8 cellular contexts compared by ENCODE assay signal in genomic region chr7:148697256-148697841, GRCh38. TPM values are rescaled to one million over a fixed set of nuclear protein-coding genes. Genes with fewer than 3 reads are reported as not detected.
DNase-seq lines count a peak whose midpoint lies in the region; ATAC-seq and TF ChIP-seq lines count a peak whose summit lies in the region.

No MANE protein-coding gene starts in this region.

- DNase-seq in GM03348 (ENCODE audit: low spot score) (peak; percentile 64), mammary epithelial cell (no peak), LoVo (ENCODE audit: low spot score) (no peak)
- DNase-seq in T-helper 2 cell treated with Interferon-gamma antibody and Interleukin-4, amounts not matched to agents 5 μg/mL and 100 μg/mL, for 36 hours (ENCODE audit: low spot score), result peak; percentile 65
- peak; percentile 12 for DNase-seq in stimulated activated CD8-positive, alpha-beta memory T cell treated with anti-CD3 and anti-CD28 coated beads, Interleukin-12 subunit alpha, Interleukin-12 subunit beta, amount 100 ng/mL, for 4 hours (ENCODE audit: low read depth)

- H3K4me1 ChIP-seq in mammary epithelial cell (ENCODE audit: insufficient read depth, low read length) (peaks cover 38% of the 10 kb centered on the region), liver (ENCODE audit: control insufficient read depth in 4 of 4, insufficient read depth in 4 of 4, low read length in 3 of 4) (peaks cover 0 to 25% (median 19%) of the 10 kb centered on the region in 4 donors)

- ATAC-seq in HG02884 (IDR thresholded peaks at IDR 0.05; ENCODE audit: unreplicated experiment), result no peak
- ATAC-seq in HG03108 (IDR thresholded peaks at IDR 0.05; ENCODE audit: unreplicated experiment), result no peak

- H4K20me1 ChIP-seq in mammary epithelial cell (ENCODE audit: insufficient read depth, low read length), result peaks cover 3% of the 10 kb centered on the region

- WGBS in mammary epithelial cell (ENCODE audit: low coverage, missing lambda C conversion rate), result 33% methylated on average over 12 of the region's 13 CpGs
- 59% methylated on average over 13 of the region's 13 CpGs for WGBS in liver

- no peak for TF ChIP-seq CTCF in mammary epithelial cell (conservative IDR thresholded peaks at IDR 0.05 in 1 of 2, IDR thresholded peaks at IDR 0.05 in 1 of 2; ENCODE audit: extremely low read depth in 1 of 2, insufficient read depth in 1 of 2, low read depth in 1 of 2, low read length in 2 of 2)
- no peak for TF ChIP-seq CTCF in liver (IDR thresholded peaks at IDR 0.05; ENCODE audit: low read depth, low read length, missing input control)

- H3K4me3 ChIP-seq in mammary epithelial cell (replicated peaks in 1 of 3; ENCODE audit: insufficient read depth in 1 of 3, low read depth in 2 of 3, low read length in 3 of 3), result peak overlapping the region; percentile 49 to 85 (median 79)
- peak overlapping the region in 2 of 3 donors; percentile 51 to 98 for H3K4me3 ChIP-seq in liver (ENCODE audit: low read depth in 1 of 3, low read length in 3 of 3)

- intact Hi-C loops in mammary epithelial cell (cut with micrococcal nuclease), result loop anchor here (5.0 kb wide), 2 partner anchors 245 to 265 kb away; no protein-coding TSS in a partner anchor

- H3K27ac Mint-ChIP-seq in T-helper 2 cell treated with Interferon-gamma antibody and Interleukin-4, amounts not matched to agents 5 μg/mL and 100 μg/mL, for 36 hours, result peak overlapping the region; percentile 88

- dilution Hi-C loops in mammary epithelial cell (cut with HindIII; ENCODE audit: low sequenced_read_pairs), result no loop called here

- no peaks in the 10 kb centered on the region for H3K9me3 Mint-ChIP-seq in T-helper 2 cell treated with Interferon-gamma antibody and Interleukin-4, amounts not matched to agents 5 μg/mL and 100 μg/mL, for 36 hours

- H3K4me2 ChIP-seq in mammary epithelial cell (ENCODE audit: insufficient read depth, low read depth, low read length), result peak overlapping the region; percentile 69

- no peak for TF ChIP-seq RAD21 in liver (IDR thresholded peaks at IDR 0.05)

- H3K27ac ChIP-seq in mammary epithelial cell (ENCODE audit: insufficient read depth, low read depth, low read length) (no peak overlapping the region), liver (ENCODE audit: low read depth in 1 of 2, low read length in 2 of 2) (peak overlapping the region; percentile 95 to 98)

- H3K9ac ChIP-seq in mammary epithelial cell (ENCODE audit: insufficient read depth, low read length) (no peak overlapping the region), liver (ENCODE audit: low read depth in 1 of 2, low read length in 2 of 2) (peak overlapping the region; percentile 61 to 75)

- BruUV-seq in mammary epithelial cell (replicated peaks; lab: Mats Ljungman, UMichigan), result no TSS peak

- peaks cover 44% of the 10 kb centered on the region for H3K79me2 ChIP-seq in mammary epithelial cell (ENCODE audit: insufficient read depth, low read length)

- peaks cover 32% of the 10 kb centered on the region for H3K4me1 Mint-ChIP-seq in T-helper 2 cell treated with Interferon-gamma antibody and Interleukin-4, amounts not matched to agents 5 μg/mL and 100 μg/mL, for 36 hours (ENCODE audit: low read depth)

- H3K4me3 Mint-ChIP-seq in T-helper 2 cell treated with Interferon-gamma antibody and Interleukin-4, amounts not matched to agents 5 μg/mL and 100 μg/mL, for 36 hours, result peak overlapping the region; percentile 87

- H2AFZ ChIP-seq in mammary epithelial cell (ENCODE audit: low read depth, low read length), result peak overlapping the region; percentile 70

- H3K36me3 Mint-ChIP-seq in T-helper 2 cell treated with Interferon-gamma antibody and Interleukin-4, amounts not matched to agents 5 μg/mL and 100 μg/mL, for 36 hours (ENCODE audit: low read depth), result peaks cover 3% of the 10 kb centered on the region

- CTCF ChIA-PET in mammary epithelial cell (lab: Charles Lee; ENCODE audit: low non-redundant PET), result no interaction called here

- H3K27me3 ChIP-seq in mammary epithelial cell (ENCODE audit: insufficient read depth, low read length) (no peaks in the 10 kb centered on the region), liver (ENCODE audit: control insufficient read depth in 4 of 4, insufficient read depth in 4 of 4, low read length in 3 of 4) (no peaks in the 10 kb centered on the region)

- no peaks in the 10 kb centered on the region for H3K27me3 Mint-ChIP-seq in T-helper 2 cell treated with Interferon-gamma antibody and Interleukin-4, amounts not matched to agents 5 μg/mL and 100 μg/mL, for 36 hours (ENCODE audit: low read depth)

- in situ Hi-C loops in mammary epithelial cell (cut with MboI; ENCODE audit: low sequenced_read_pairs in 2 of 2), result no loop called here

- no peaks in the 10 kb centered on the region for H3K36me3 ChIP-seq in mammary epithelial cell (ENCODE audit: insufficient read depth, low read length)
- no peaks in the 10 kb centered on the region for H3K36me3 ChIP-seq in liver (ENCODE audit: control insufficient read depth in 4 of 4, insufficient read depth in 3 of 4, low read depth in 1 of 4, low read length in 3 of 4)

- H3K9me3 ChIP-seq in mammary epithelial cell (replicated peaks; ENCODE audit: insufficient read depth, low read length) (no peaks in the 10 kb centered on the region), liver (ENCODE audit: control insufficient read depth in 4 of 4, low read length in 3 of 4) (no peaks in the 10 kb centered on the region)

TF ChIP-seq in liver, 16 proteins besides CTCF, POLR2A, EP300 and RAD21:
- TF ChIP-seq HNF4A (conservative IDR thresholded peaks at IDR 0.05), result no peak
- no peak for TF ChIP-seq HNF4G (IDR thresholded peaks at IDR 0.05)
- TF ChIP-seq EGR1 (IDR thresholded peaks at IDR 0.05; ENCODE audit: low read depth in 2 of 2), result no peak
- TF ChIP-seq NR2F2 (IDR thresholded peaks at IDR 0.05), result no peak
- TF ChIP-seq GABPA (IDR thresholded peaks at IDR 0.05 in 1 of 2, conservative IDR thresholded peaks at IDR 0.05 in 1 of 2), result no peak
- no peak for TF ChIP-seq TAF1 (conservative IDR thresholded peaks at IDR 0.05)
- TF ChIP-seq, protein P1, sequence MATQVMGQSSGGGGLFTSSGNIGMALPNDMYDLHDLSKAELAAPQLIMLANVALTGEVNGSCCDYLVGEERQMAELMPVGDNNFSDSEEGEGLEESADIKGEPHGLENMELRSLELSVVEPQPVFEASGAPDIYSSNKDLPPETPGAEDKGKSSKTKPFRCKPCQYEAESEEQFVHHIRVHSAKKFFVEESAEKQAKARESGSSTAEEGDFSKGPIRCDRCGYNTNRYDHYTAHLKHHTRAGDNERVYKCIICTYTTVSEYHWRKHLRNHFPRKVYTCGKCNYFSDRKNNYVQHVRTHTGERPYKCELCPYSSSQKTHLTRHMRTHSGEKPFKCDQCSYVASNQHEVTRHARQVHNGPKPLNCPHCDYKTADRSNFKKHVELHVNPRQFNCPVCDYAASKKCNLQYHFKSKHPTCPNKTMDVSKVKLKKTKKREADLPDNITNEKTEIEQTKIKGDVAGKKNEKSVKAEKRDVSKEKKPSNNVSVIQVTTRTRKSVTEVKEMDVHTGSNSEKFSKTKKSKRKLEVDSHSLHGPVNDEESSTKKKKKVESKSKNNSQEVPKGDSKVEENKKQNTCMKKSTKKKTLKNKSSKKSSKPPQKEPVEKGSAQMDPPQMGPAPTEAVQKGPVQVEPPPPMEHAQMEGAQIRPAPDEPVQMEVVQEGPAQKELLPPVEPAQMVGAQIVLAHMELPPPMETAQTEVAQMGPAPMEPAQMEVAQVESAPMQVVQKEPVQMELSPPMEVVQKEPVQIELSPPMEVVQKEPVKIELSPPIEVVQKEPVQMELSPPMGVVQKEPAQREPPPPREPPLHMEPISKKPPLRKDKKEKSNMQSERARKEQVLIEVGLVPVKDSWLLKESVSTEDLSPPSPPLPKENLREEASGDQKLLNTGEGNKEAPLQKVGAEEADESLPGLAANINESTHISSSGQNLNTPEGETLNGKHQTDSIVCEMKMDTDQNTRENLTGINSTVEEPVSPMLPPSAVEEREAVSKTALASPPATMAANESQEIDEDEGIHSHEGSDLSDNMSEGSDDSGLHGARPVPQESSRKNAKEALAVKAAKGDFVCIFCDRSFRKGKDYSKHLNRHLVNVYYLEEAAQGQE (IDR thresholded peaks at IDR 0.05), result no peak
- TF ChIP-seq, protein P2, sequence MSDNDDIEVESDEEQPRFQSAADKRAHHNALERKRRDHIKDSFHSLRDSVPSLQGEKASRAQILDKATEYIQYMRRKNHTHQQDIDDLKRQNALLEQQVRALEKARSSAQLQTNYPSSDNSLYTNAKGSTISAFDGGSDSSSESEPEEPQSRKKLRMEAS (IDR thresholded peaks at IDR 0.05), result no peak
- TF ChIP-seq YY1 (IDR thresholded peaks at IDR 0.05), result no peak
- no peak for TF ChIP-seq SP1 (IDR thresholded peaks at IDR 0.05)
- no peak for TF ChIP-seq FOXA1 (IDR thresholded peaks at IDR 0.05)
- TF ChIP-seq RXRA (IDR thresholded peaks at IDR 0.05), result no peak
- no peak for TF ChIP-seq ZBTB33 (IDR thresholded peaks at IDR 0.05)
- TF ChIP-seq ATF3 (IDR thresholded peaks at IDR 0.05), result no peak
- no peak for TF ChIP-seq JUND (IDR thresholded peaks at IDR 0.05)
- no peak for TF ChIP-seq FOXA2 (IDR thresholded peaks at IDR 0.05)

RNA-seq across cellular contexts. Expression of gene CUL1, which starts 1.4 kb away (rescaled TPM):
- total RNA-seq in mammary epithelial cell (10 to 100 TPM; 53.5 to 54.9 TPM), liver (10 to 100 TPM; 27.7 to 56.7 TPM)
- polyA plus RNA-seq in mammary epithelial cell (47.8 TPM), liver (10 to 100 TPM; 21.7 to 25.7 TPM)
- 38.9 TPM for polyA minus RNA-seq in mammary epithelial cell

Comparison
In these comparisons a context has a peak if more than half of its experiments do, and no peak if none do; other contexts are left out.
1. DNase-seq: peak in GM03348 (single experiment), T-helper 2 cell treated with Interferon-gamma antibody and Interleukin-4, amounts not matched to agents 5 μg/mL and 100 μg/mL, for 36 hours (single experiment) and stimulated activated CD8-positive, alpha-beta memory T cell treated with anti-CD3 and anti-CD28 coated beads, Interleukin-12 subunit alpha, Interleukin-12 subunit beta, amount 100 ng/mL, for 4 hours (single experiment); none in mammary epithelial cell (single experiment) and LoVo (single experiment).